In genomic region chr16:23835390-23836077, GRCh38 we compare ENCODE assay signal across 8 cellular contexts. TPM values are rescaled to one million over a fixed set of nuclear protein-coding genes. Genes with fewer than 3 reads are reported as not detected.
DNase-seq lines count a peak whose midpoint lies in the region; ATAC-seq and TF ChIP-seq lines count a peak whose summit lies in the region.

Gene PRKCB (plus strand): TSS chr16:23835983.

- H3K4me1 ChIP-seq in mucosa of descending colon (ENCODE audit: low read depth) = peaks cover 4% of the 10 kb centered on the region

- H3K4me3 ChIP-seq in mucosa of descending colon = peak within 1 kb of the TSS; percentile 24

- peak; percentile 1 for DNase-seq in NCI-H510A (lab: John Stamatoyannopoulos, UW)
- DNase-seq in activated CD8-positive, alpha-beta memory T cell treated with anti-CD3 and anti-CD28 coated beads for 48 hours (ENCODE audit: low read depth in 2 of 3, low spot score in 2 of 3) = peak; percentile 72 to 82 (median 78)
- peak; percentile 63 for DNase-seq in epidermal melanocyte (ENCODE audit: insufficient read length, low spot score)
- DNase-seq in mucosa of descending colon = peak; percentile 90 to 92 (median 91)
- DNase-seq in stimulated activated CD8-positive, alpha-beta memory T cell treated with anti-CD3 and anti-CD28 coated beads, Interleukin-4, amount 100 ng/mL, for 24 hours (ENCODE audit: low read depth) = peak; percentile 85
- DNase-seq in DMS53 (lab: John Stamatoyannopoulos, UW) = no peak

- H3K9me3 ChIP-seq in mucosa of descending colon = no peaks in the 10 kb centered on the region

- TF ChIP-seq CTCF in mucosa of descending colon (IDR thresholded peaks at IDR 0.05) = no peak

- ATAC-seq in GM18502 (IDR thresholded peaks at IDR 0.05; ENCODE audit: poor library complexity, unreplicated experiment) = peak; percentile 79
- ATAC-seq in HG02642 (IDR thresholded peaks at IDR 0.05; ENCODE audit: poor library complexity, unreplicated experiment) = peak; percentile 84
- peak; percentile 97 for ATAC-seq in mucosa of descending colon

- intact Hi-C loops in mucosa of descending colon (cut with DNase I, micrococcal nuclease) = no loop called here

- no peaks in the 10 kb centered on the region for H3K36me3 ChIP-seq in mucosa of descending colon (ENCODE audit: low read depth)

RNA-seq across cellular contexts. Expression of gene PRKCB, which starts in this region (rescaled TPM):
- 10 to 100 TPM in 1 of 3 donors, 1 to 10 TPM in 2; 7.4 to 29.0 (median 8.2) TPM for total RNA-seq in mucosa of descending colon
